In the genomic region with DNA sequence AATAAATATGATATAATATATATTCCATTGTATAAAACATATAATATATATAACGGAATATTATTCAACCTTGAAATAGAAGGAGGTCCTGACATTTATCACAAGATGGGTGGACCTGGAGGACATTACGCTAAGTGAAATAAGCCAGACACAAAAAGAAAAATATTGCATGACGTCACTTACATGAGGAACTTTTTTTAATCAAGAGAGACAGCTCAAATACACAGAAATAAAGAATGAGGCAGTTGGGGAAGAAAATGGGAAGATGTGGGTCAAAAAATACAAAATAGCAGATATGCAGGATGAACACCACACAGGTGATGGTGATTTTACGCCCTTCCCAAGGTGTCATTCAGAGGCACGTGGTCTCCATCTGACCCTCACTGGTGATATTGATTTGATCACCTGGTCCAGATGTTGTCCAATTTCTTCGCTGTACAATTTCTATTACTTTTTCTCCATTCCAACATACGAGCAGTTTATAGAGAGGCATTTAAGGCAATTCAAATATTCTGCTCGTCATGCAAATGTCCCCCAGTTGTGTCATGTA, we compare ENCODE assay signal across 8 cellular contexts. TPM values are rescaled to one million over a fixed set of nuclear protein-coding genes. Genes with fewer than 3 reads are reported as not detected.
DNase-seq lines count a peak whose midpoint lies in the region; ATAC-seq and TF ChIP-seq lines count a peak whose summit lies in the region.

No MANE protein-coding gene starts in this region.

- H3K9ac ChIP-seq in SU-DHL-6 (ENCODE audit: low read length): peak overlapping the region; percentile 97
- peak overlapping the region; percentile 70 for H3K9ac ChIP-seq in rectal smooth muscle tissue (ENCODE audit: low read length)

- peak overlapping the region; percentile 89 to 98 (median 97) for H3K4me3 Mint-ChIP-seq in CD4-positive, CD25-positive, alpha-beta regulatory T cell
- peak overlapping the region; percentile 99 for H3K4me3 Mint-ChIP-seq in GM23338

- H3K4me2 ChIP-seq in GM23338: peak overlapping the region; percentile 81
- H3K4me2 ChIP-seq in SU-DHL-6 (ENCODE audit: low read depth, low read length, poor library complexity, severe bottlenecking): peak overlapping the region; percentile 84

- H3K9me2 ChIP-seq in GM23338 (ENCODE audit: insufficient read depth) (no peaks in the 10 kb centered on the region), SU-DHL-6 (replicated peaks; ENCODE audit: insufficient read depth, low read length) (no peaks in the 10 kb centered on the region)

- intact Hi-C loops in posterior cingulate gyrus (cut with DNase I): loop anchor here (10.0 kb wide), 1 partner anchor 655 kb away; no protein-coding TSS in a partner anchor

- H3K9me3 ChIP-seq in CD4-positive, CD25-positive, alpha-beta regulatory T cell (ENCODE audit: control insufficient read depth in 2 of 2, low read length in 2 of 2): peaks cover 6 to 13% of the 10 kb centered on the region in 2 experiments
- peaks cover 13% of the 10 kb centered on the region; the same call in 1 of the 2 replicates for H3K9me3 ChIP-seq in SU-DHL-6 (ENCODE audit: insufficient read depth, low read length)

- H3K27me3 Mint-ChIP-seq in CD4-positive, CD25-positive, alpha-beta regulatory T cell: no peaks in the 10 kb centered on the region
- H3K27me3 Mint-ChIP-seq in GM23338 (ENCODE audit: insufficient read depth, low read depth, poor library complexity): peaks cover 5% of the 10 kb centered on the region

- H3F3A ChIP-seq in GM23338 (replicated peaks; ENCODE audit: low read depth): no peaks in the 10 kb centered on the region
- peaks cover 3% of the 10 kb centered on the region; the same call in 1 of the 2 replicates for H3F3A ChIP-seq in SU-DHL-6 (ENCODE audit: insufficient read depth)

- ATAC-seq in CD4-positive, CD25-positive, alpha-beta regulatory T cell (ENCODE audit: low read depth in 2 of 2): no peak
- ATAC-seq in GM23338: no peak

- DNase-seq in CD4-positive, CD25-positive, alpha-beta regulatory T cell: no peak
- DNase-seq in GM23338 (ENCODE audit: low spot score) (no peak), fibroblast of pulmonary artery (ENCODE audit: low read depth) (no peak), posterior cingulate gyrus (no peak), cortex of kidney (lab: John Stamatoyannopoulos, UW) (no peak), activated gamma-delta T cell treated with Interleukin-2 at 50 U/mL for 16 hours (no peak)

- H3K79me2 ChIP-seq in GM23338 (replicated peaks; ENCODE audit: insufficient read depth) (peaks cover 45% of the 10 kb centered on the region), SU-DHL-6 (ENCODE audit: insufficient read depth, low read length) (peaks cover 46% of the 10 kb centered on the region)

- peak overlapping the region; percentile 89 for H3K27ac ChIP-seq in CD4-positive, CD25-positive, alpha-beta regulatory T cell (ENCODE audit: insufficient read depth, low read length, poor library complexity, severe bottlenecking)
- no peak overlapping the region for H3K27ac ChIP-seq in GM23338 (ENCODE audit: low read depth)
- H3K27ac ChIP-seq in SU-DHL-6 (ENCODE audit: low read depth, low read length): no peak overlapping the region
- H3K27ac ChIP-seq in rectal smooth muscle tissue (ENCODE audit: low read depth, low read length): peak overlapping the region; percentile 93

- peaks cover 10 to 50% (median 26%) of the 10 kb centered on the region in 4 donors for H3K4me1 Mint-ChIP-seq in CD4-positive, CD25-positive, alpha-beta regulatory T cell
- H3K4me1 Mint-ChIP-seq in GM23338: peaks cover 6% of the 10 kb centered on the region; the same call in 1 of the 3 replicates

- peaks cover 0 to 10% (median 3%) of the 10 kb centered on the region in 7 donors for H3K9me3 Mint-ChIP-seq in CD4-positive, CD25-positive, alpha-beta regulatory T cell
- H3K9me3 Mint-ChIP-seq in GM23338: peaks cover 27% of the 10 kb centered on the region

- peak overlapping the region; percentile 95 to 99 (median 98) for H3K27ac Mint-ChIP-seq in CD4-positive, CD25-positive, alpha-beta regulatory T cell
- peak overlapping the region; percentile 99; the same call in 1 of the 2 replicates for H3K27ac Mint-ChIP-seq in GM23338

- H4K20me1 ChIP-seq in GM23338 (replicated peaks; ENCODE audit: insufficient read depth) (peaks cover 23% of the 10 kb centered on the region), SU-DHL-6 (ENCODE audit: low read depth, low read length) (0 out of 2 replicates have a peak, but pooled peaks cover 4% of the 10 kb centered on the region)

- H3K4me3 ChIP-seq in CD4-positive, CD25-positive, alpha-beta regulatory T cell (ENCODE audit: low read depth, low read length): peak overlapping the region; percentile 98
- peak overlapping the region; percentile 91 for H3K4me3 ChIP-seq in GM23338
- H3K4me3 ChIP-seq in SU-DHL-6 (ENCODE audit: insufficient read depth, low read length, poor library complexity, severe bottlenecking): peak overlapping the region; percentile 91
- H3K4me3 ChIP-seq in fibroblast of pulmonary artery (replicated peaks; ENCODE audit: low read depth, low read length): peak overlapping the region; percentile 73
- peak overlapping the region; percentile 99 for H3K4me3 ChIP-seq in rectal smooth muscle tissue (ENCODE audit: low read length)

- H3K36me3 ChIP-seq in CD4-positive, CD25-positive, alpha-beta regulatory T cell (ENCODE audit: control insufficient read depth, insufficient read depth, low read length): peaks cover 8% of the 10 kb centered on the region
- H3K36me3 ChIP-seq in GM23338 (ENCODE audit: insufficient read depth) (no peaks in the 10 kb centered on the region), SU-DHL-6 (ENCODE audit: low read length) (peaks cover 28% of the 10 kb centered on the region), rectal smooth muscle tissue (ENCODE audit: control insufficient read depth, insufficient read depth, low read length) (no peaks in the 10 kb centered on the region)

- peaks cover 9% of the 10 kb centered on the region for H3K36me3 Mint-ChIP-seq in CD4-positive, CD25-positive, alpha-beta regulatory T cell
- peaks cover 37% of the 10 kb centered on the region for H3K36me3 Mint-ChIP-seq in GM23338 (ENCODE audit: low read depth)

- H2AFZ ChIP-seq in GM23338 (peak overlapping the region; percentile 100), SU-DHL-6 (ENCODE audit: low read depth, low read length, severe bottlenecking) (peak overlapping the region; percentile 87)

- no peak for TF ChIP-seq CTCF in GM23338 (conservative IDR thresholded peaks at IDR 0.05; ENCODE audit: low read depth in 2 of 2)
- no peak for TF ChIP-seq CTCF in SU-DHL-6 (IDR thresholded peaks at IDR 0.05; ENCODE audit: insufficient read depth, low read length, poor library complexity, severe bottlenecking)
- TF ChIP-seq CTCF in fibroblast of pulmonary artery (IDR thresholded peaks at IDR 0.05; ENCODE audit: low read length, missing control alignments): no peak

- H3K27me3 ChIP-seq in CD4-positive, CD25-positive, alpha-beta regulatory T cell (ENCODE audit: control insufficient read depth, insufficient read depth, low read length): no peaks in the 10 kb centered on the region
- H3K27me3 ChIP-seq in GM23338 (ENCODE audit: insufficient read depth) (no peaks in the 10 kb centered on the region), SU-DHL-6 (ENCODE audit: low read length) (no peaks in the 10 kb centered on the region), rectal smooth muscle tissue (ENCODE audit: control insufficient read depth, insufficient read depth, low read length) (no peaks in the 10 kb centered on the region)

- H3K4me1 ChIP-seq in CD4-positive, CD25-positive, alpha-beta regulatory T cell (ENCODE audit: control insufficient read depth, insufficient read depth, low read length, poor library complexity, severe bottlenecking): peaks cover 25% of the 10 kb centered on the region
- H3K4me1 ChIP-seq in GM23338 (ENCODE audit: insufficient read depth): peaks cover 21% of the 10 kb centered on the region
- peaks cover 9% of the 10 kb centered on the region for H3K4me1 ChIP-seq in rectal smooth muscle tissue (ENCODE audit: control insufficient read depth, insufficient read depth, low read length)

TF ChIP-seq in GM23338, 12 proteins besides CTCF, POLR2A, EP300 and RAD21:
- no peak for TF ChIP-seq JUNB (IDR thresholded peaks at IDR 0.05; ENCODE audit: unreplicated experiment)
- TF ChIP-seq ZNF331 (CRISPR knock-in tag; IDR thresholded peaks at IDR 0.05; ENCODE audit: low read depth): no peak
- no peak for TF ChIP-seq EZH2phosphoT487 (IDR thresholded peaks at IDR 0.05; ENCODE audit: unreplicated experiment)
TF ChIP-seq in GM23338: peak in this region for 0.

RNA-seq across cellular contexts. Expression of a gene that starts 0.5 kb away (rescaled TPM):
- total RNA-seq in CD4-positive, CD25-positive, alpha-beta regulatory T cell: 92.4 TPM
- 10 to 100 TPM; 27.5 to 42.5 (median 37.0) TPM for polyA plus RNA-seq in CD4-positive, CD25-positive, alpha-beta regulatory T cell
- 24.7 and 32.4 TPM in 2 replicates for total RNA-seq in GM23338 (2014; rRNA removed; shearing (Covaris generic))
- polyA plus RNA-seq in GM23338 (2016; fragmentation: Nextera tagmentation; extraction: Ambion mirVana): 22.7 and 25.2 TPM in 2 replicates

RNA-seq across cellular contexts. Expression of a gene that starts 12.9 kb away (rescaled TPM):
- not detected for total RNA-seq in CD4-positive, CD25-positive, alpha-beta regulatory T cell
- polyA plus RNA-seq in CD4-positive, CD25-positive, alpha-beta regulatory T cell: not detected
- total RNA-seq in GM23338 (2014; rRNA removed; shearing (Covaris generic)): not detected in 2 replicates
- not detected in 2 replicates for polyA plus RNA-seq in GM23338 (2016; fragmentation: Nextera tagmentation; extraction: Ambion mirVana)

RNA-seq across cellular contexts. Expression of a gene that starts 24.1 kb away (rescaled TPM):
- total RNA-seq in CD4-positive, CD25-positive, alpha-beta regulatory T cell: not detected
- not detected for polyA plus RNA-seq in CD4-positive, CD25-positive, alpha-beta regulatory T cell
- not detected in 2 replicates for total RNA-seq in GM23338 (2014; rRNA removed; shearing (Covaris generic))
- not detected in 2 replicates for polyA plus RNA-seq in GM23338 (2016; fragmentation: Nextera tagmentation; extraction: Ambion mirVana)

RNA-seq across cellular contexts. Expression of a gene that starts 32.4 kb away (rescaled TPM):
- total RNA-seq in CD4-positive, CD25-positive, alpha-beta regulatory T cell: not detected
- polyA plus RNA-seq in CD4-positive, CD25-positive, alpha-beta regulatory T cell: not detected
- not detected in 2 replicates for total RNA-seq in GM23338 (2014; rRNA removed; shearing (Covaris generic))
- not detected in 2 replicates for polyA plus RNA-seq in GM23338 (2016; fragmentation: Nextera tagmentation; extraction: Ambion mirVana)

RNA-seq across cellular contexts. Expression of a gene that starts 39.1 kb away (rescaled TPM):
- not detected for total RNA-seq in CD4-positive, CD25-positive, alpha-beta regulatory T cell
- not detected for polyA plus RNA-seq in CD4-positive, CD25-positive, alpha-beta regulatory T cell
- total RNA-seq in GM23338 (2014; rRNA removed; shearing (Covaris generic)): not detected in 2 replicates
- not detected in 2 replicates for polyA plus RNA-seq in GM23338 (2016; fragmentation: Nextera tagmentation; extraction: Ambion mirVana)

Comparison
In these comparisons a context has a peak if more than half of its experiments do, and no peak if none do; other contexts are left out.
1. H3K27ac ChIP-seq: peak in CD4-positive, CD25-positive, alpha-beta regulatory T cell (single experiment) and rectal smooth muscle tissue (single experiment); none in GM23338 (single experiment) and SU-DHL-6 (single experiment).
2. Peak in every context shown above with its lines, with median percentiles within 50 percentile points of each other: H3K4me3 ChIP-seq.